7 cellular contexts compared by ENCODE assay signal in genomic region chr3:186971106-186971505, GRCh38. TPM values are rescaled to one million over a fixed set of nuclear protein-coding genes. Genes with fewer than 3 reads are reported as not detected.
DNase-seq lines count a peak whose midpoint lies in the region; ATAC-seq and TF ChIP-seq lines count a peak whose summit lies in the region.
"Not testable (repeated sequence)": the region's sequence is repeated elsewhere in the genome, so short reads cannot be mapped to it uniquely, and the experiment has no call there.

No MANE protein-coding gene starts in this region.

- peaks cover 17% of the 10 kb centered on the region for H3K36me3 ChIP-seq in left ventricle myocardium inferior
- H3K36me3 ChIP-seq in psoas muscle (ENCODE audit: insufficient read depth in 1 of 2, low read depth in 1 of 2) = not testable (repeated sequence)

- TF ChIP-seq CTCF in VCaP (conservative IDR thresholded peaks at IDR 0.05); coronary artery (IDR thresholded peaks at IDR 0.05); left ventricle myocardium inferior (IDR thresholded peaks at IDR 0.05; ENCODE audit: borderline replicate concordance); psoas muscle (IDR thresholded peaks at IDR 0.05): not testable (repeated sequence)

- ATAC-seq in activated T-helper 17 cell treated with anti-CD3 and anti-CD28 coated beads, Interleukin-2, amount 50 U/mL, for 72 hours (replicated peaks); memory B cell (ENCODE audit: low read depth); psoas muscle: not testable (repeated sequence)

- H3K27ac ChIP-seq in VCaP = peak overlapping the region; percentile 68
- H3K27ac ChIP-seq in coronary artery = peak overlapping the region; percentile 69 to 84
- H3K27ac ChIP-seq in left ventricle myocardium inferior (replicated peaks) = peak overlapping the region; percentile 97
- H3K27ac ChIP-seq in psoas muscle = peak overlapping the region; percentile 63
- H3K27ac ChIP-seq in temporal lobe (ENCODE audit: low read depth, low read length) = peak overlapping the region; percentile 36

- H3K9me3 ChIP-seq in left ventricle myocardium inferior (replicated peaks); psoas muscle: not testable (repeated sequence)

- H3K4me3 ChIP-seq in coronary artery, left ventricle myocardium inferior, psoas muscle: not testable (repeated sequence)

- H3K4me1 Mint-ChIP-seq in activated T-helper 17 cell treated with anti-CD3 and anti-CD28 coated beads, Interleukin-2, amount 50 U/mL, for 72 hours = peaks cover 26% of the 10 kb centered on the region
- peaks cover 33% of the 10 kb centered on the region for H3K4me1 Mint-ChIP-seq in memory B cell

- peak overlapping the region; percentile 30 for H3K27ac Mint-ChIP-seq in activated T-helper 17 cell treated with anti-CD3 and anti-CD28 coated beads, Interleukin-2, amount 50 U/mL, for 72 hours
- peak overlapping the region; percentile 85 for H3K27ac Mint-ChIP-seq in memory B cell

- H3K4me1 ChIP-seq in left ventricle myocardium inferior (peaks cover 99% of the 10 kb centered on the region), psoas muscle (peaks cover 87% of the 10 kb centered on the region)

- H3K27me3 Mint-ChIP-seq in activated T-helper 17 cell treated with anti-CD3 and anti-CD28 coated beads, Interleukin-2, amount 50 U/mL, for 72 hours; memory B cell: not testable (repeated sequence)

- intact Hi-C loops in left ventricle myocardium inferior (cut with micrococcal nuclease); psoas muscle (cut with DNase I): not testable (repeated sequence)

- H3K36me3 Mint-ChIP-seq in activated T-helper 17 cell treated with anti-CD3 and anti-CD28 coated beads, Interleukin-2, amount 50 U/mL, for 72 hours (ENCODE audit: low read depth) = peaks cover 96% of the 10 kb centered on the region
- H3K36me3 Mint-ChIP-seq in memory B cell = peaks cover 50% of the 10 kb centered on the region

- H3K4me3 Mint-ChIP-seq in activated T-helper 17 cell treated with anti-CD3 and anti-CD28 coated beads, Interleukin-2, amount 50 U/mL, for 72 hours; memory B cell: not testable (repeated sequence)

- not testable (repeated sequence) for DNase-seq in coronary artery (ENCODE audit: low spot score); left ventricle myocardium inferior; memory B cell (ENCODE audit: low spot score in 2 of 2); psoas muscle

- H3K9me3 Mint-ChIP-seq in activated T-helper 17 cell treated with anti-CD3 and anti-CD28 coated beads, Interleukin-2, amount 50 U/mL, for 72 hours; memory B cell: not testable (repeated sequence)

- whole genome bisulfite sequencing in psoas muscle, 3 donors = 67 to 86% (median 75%) methylated on average over 10 of the region's 10 CpGs

- H3K27me3 ChIP-seq in left ventricle myocardium inferior (ENCODE audit: low read depth); psoas muscle (ENCODE audit: insufficient read depth in 3 of 3, low read length in 2 of 3): not testable (repeated sequence)

RNA-seq across cellular contexts. Expression of gene ST6GAL1, which starts 40.8 kb away (rescaled TPM):
- 10 to 100 TPM; 68.0 to 77.4 TPM for total RNA-seq in activated T-helper 17 cell treated with anti-CD3 and anti-CD28 coated beads, Interleukin-2, amount 50 U/mL, for 72 hours
- 84.3 TPM for total RNA-seq in left ventricle myocardium inferior
- total RNA-seq in psoas muscle = 10 to 100 TPM; 11.5 to 25.0 (median 20.5) TPM
- 10 to 100 TPM in 1 of 3 donors, 1 to 10 TPM in 2; 4.2 to 15.3 (median 9.2) TPM for polyA plus RNA-seq in psoas muscle
- 48.4 TPM for total RNA-seq in temporal lobe

Comparison
In these comparisons a context has a peak if more than half of its experiments do, and no peak if none do; other contexts are left out.
1. H3K27ac ChIP-seq: peak in every context shown above with its lines; median percentile 97 in left ventricle myocardium inferior; 76 in coronary artery; 68 in VCaP; 63 in psoas muscle; 36 in temporal lobe.